In genomic region chr14:44461811-44462210, GRCh38 we compare ENCODE assay signal across 10 cellular contexts. TPM values are rescaled to one million over a fixed set of nuclear protein-coding genes. Genes with fewer than 3 reads are reported as not detected.
"Had no signal": no experiment of that assay in that cellular context is flagged by ENCODE, and none has a peak within 500 bp of the region (broad histone marks: within the 10 kb centered on the region; RNA-seq: fewer than 3 reads in every experiment).

No MANE protein-coding gene starts in this region.

- ATAC-seq: K562 had no signal

- FAIRE-seq: HTR-8/SVneo, K562 had no signal

- H3K4me2 ChIP-seq: KMS-11 had no signal

- H3K9ac ChIP-seq: KMS-11 had no signal

- DNase-seq: IMR-90, KBM-7, KG1 had no signal

- H3K4me3 ChIP-seq: K562 had no signal

- H3K27ac ChIP-seq: HL-60, KMS-11 had no signal

RNA-seq across cellular contexts. Expression of gene FSCB, which starts 45.3 kb away (rescaled TPM):
- total RNA-seq: HT-29, HT1080, K562 had no signal
- polyA plus RNA-seq: IgD-negative memory B cell, IMR-90, K562 had no signal
